Comparison of ENCODE assay signal across 32 cellular contexts in genomic region chr9:17490110-17490509, GRCh38.
"Had no signal": no experiment of that assay in that cellular context is flagged by ENCODE, and none has a peak within 500 bp of the region (broad histone marks: within the 10 kb centered on the region; RNA-seq: fewer than 3 reads in every experiment).

No MANE protein-coding gene starts in this region.

- H3K27me3 Mint-ChIP-seq: activated B cell treated with CpG ODN at 0.5 μM for 24 hours; activated CD8-positive, alpha-beta T cell treated with anti-CD3 and anti-CD28 coated beads for 36 hours; activated naive CD4-positive, alpha-beta T cell treated with anti-CD3 and anti-CD28 coated beads, Interleukin-2, amount 50 U/mL, for 24 hours; activated naive CD8-positive, alpha-beta T cell treated with anti-CD3 and anti-CD28 coated beads for 36 hours; activated naive CD8-positive, alpha-beta T cell treated with anti-CD3 and anti-CD28 coated beads, Interleukin-2, amount 50 U/mL, for 24 hours had no signal

- H3K9me3 ChIP-seq: adrenal gland, body of pancreas, colonic mucosa, esophagus squamous epithelium had no signal

- H3K4me1 Mint-ChIP-seq: activated B cell treated with CpG ODN at 0.5 μM for 24 hours; activated naive CD4-positive, alpha-beta T cell treated with anti-CD3 and anti-CD28 coated beads, Interleukin-2, amount 50 U/mL, for 24 hours; activated naive CD8-positive, alpha-beta T cell treated with anti-CD3 and anti-CD28 coated beads for 36 hours; activated naive CD8-positive, alpha-beta T cell treated with anti-CD3 and anti-CD28 coated beads, Interleukin-2, amount 50 U/mL, for 24 hours had no signal

- H3K36me3 ChIP-seq: adrenal gland, colonic mucosa, WERI-Rb-1 had no signal

- H3K9me3 Mint-ChIP-seq: activated B cell treated with CpG ODN at 0.5 μM for 24 hours; activated CD8-positive, alpha-beta T cell treated with anti-CD3 and anti-CD28 coated beads for 36 hours; activated naive CD4-positive, alpha-beta T cell treated with anti-CD3 and anti-CD28 coated beads for 36 hours; activated naive CD4-positive, alpha-beta T cell treated with anti-CD3 and anti-CD28 coated beads, Interleukin-2, amount 50 U/mL, for 24 hours; activated naive CD8-positive, alpha-beta T cell treated with anti-CD3 and anti-CD28 coated beads for 36 hours; activated naive CD8-positive, alpha-beta T cell treated with anti-CD3 and anti-CD28 coated beads, Interleukin-2, amount 50 U/mL, for 24 hours; activated T-cell treated with anti-CD3 and anti-CD28 coated beads, Interleukin-2, amount 50 U/mL, for 4 hours; activated T-helper 1 cell treated with anti-CD3 and anti-CD28 coated beads, Interleukin-12 subunit alpha, Interleukin-12 subunit beta, Interleukin-2, Interleukin-4 antibody, amounts not matched to agents 30 ng/mL and 10 ng/mL and 1 ng/mL, durations not matched to agents 14 hours and 24 hours and 36 hours; activated T-helper 2 cell treated with anti-CD3 and anti-CD28 coated beads, Interferon-gamma antibody, Interleukin-2, Interleukin-4, amounts not matched to agents 10 μg/mL and 5 μg/mL and 100 μg/mL, durations not matched to agents 14 hours and 24 hours and 36 hours; T-helper 1 cell treated with Interleukin-12 subunit alpha and Interleukin-12 subunit beta and Interleukin-4 antibody, amounts not matched to agents 30 μg/mL and 1 μg/mL, for 36 hours had no signal

- H3K27ac ChIP-seq: adrenal gland, body of pancreas, colonic mucosa, epithelial cell of prostate, esophagus squamous epithelium, WERI-Rb-1 had no signal

- H3K27me3 ChIP-seq: adrenal gland, body of pancreas, colonic mucosa, esophagus squamous epithelium had no signal

- H3K4me3 ChIP-seq: adrenal gland, body of pancreas, colonic mucosa, esophagus squamous epithelium had no signal

- FAIRE-seq: endometrium, endothelial cell of umbilical vein had no signal

- H3K36me3 Mint-ChIP-seq: activated naive CD4-positive, alpha-beta T cell treated with anti-CD3 and anti-CD28 coated beads, Interleukin-2, amount 50 U/mL, for 24 hours; activated naive CD8-positive, alpha-beta T cell treated with anti-CD3 and anti-CD28 coated beads for 36 hours had no signal

- H3K27ac Mint-ChIP-seq: activated B cell treated with CpG ODN at 0.5 μM for 24 hours; activated CD8-positive, alpha-beta T cell treated with anti-CD3 and anti-CD28 coated beads for 36 hours; activated naive CD4-positive, alpha-beta T cell treated with anti-CD3 and anti-CD28 coated beads for 36 hours; activated naive CD4-positive, alpha-beta T cell treated with anti-CD3 and anti-CD28 coated beads, Interleukin-2, amount 50 U/mL, for 24 hours; activated naive CD8-positive, alpha-beta T cell treated with anti-CD3 and anti-CD28 coated beads for 36 hours; activated naive CD8-positive, alpha-beta T cell treated with anti-CD3 and anti-CD28 coated beads, Interleukin-2, amount 50 U/mL, for 24 hours; activated T-helper 1 cell treated with anti-CD3 and anti-CD28 coated beads, Interleukin-12 subunit alpha, Interleukin-12 subunit beta, Interleukin-2, Interleukin-4 antibody, amounts not matched to agents 30 ng/mL and 10 ng/mL and 1 ng/mL, durations not matched to agents 14 hours and 24 hours and 36 hours; activated T-helper 2 cell treated with anti-CD3 and anti-CD28 coated beads, Interferon-gamma antibody, Interleukin-2, Interleukin-4, amounts not matched to agents 10 μg/mL and 5 μg/mL and 100 μg/mL, durations not matched to agents 14 hours and 24 hours and 36 hours; T-helper 1 cell treated with Interleukin-12 subunit alpha and Interleukin-12 subunit beta and Interleukin-4 antibody, amounts not matched to agents 30 μg/mL and 1 μg/mL, for 36 hours had no signal

- ATAC-seq: activated CD4-positive, CD25-positive, alpha-beta regulatory T cell treated with anti-CD3 and anti-CD28 coated beads, Interleukin-2, amount 50 U/mL, for 24 hours; activated CD8-positive, alpha-beta T cell treated with anti-CD3 and anti-CD28 coated beads for 36 hours; activated naive CD8-positive, alpha-beta T cell treated with anti-CD3 and anti-CD28 coated beads, Interleukin-2, amount 50 U/mL, for 24 hours; activated T-cell treated with anti-CD3 and anti-CD28 coated beads, Interleukin-2, amount 50 U/mL, for 4 hours; body of pancreas had no signal

- H3K4me1 ChIP-seq: adrenal gland, body of pancreas, colonic mucosa, esophagus squamous epithelium had no signal

- H3K4me3 Mint-ChIP-seq: activated B cell treated with CpG ODN at 0.5 μM for 24 hours; activated CD8-positive, alpha-beta T cell treated with anti-CD3 and anti-CD28 coated beads for 36 hours; activated naive CD4-positive, alpha-beta T cell treated with anti-CD3 and anti-CD28 coated beads for 36 hours; activated naive CD4-positive, alpha-beta T cell treated with anti-CD3 and anti-CD28 coated beads, Interleukin-2, amount 50 U/mL, for 24 hours; activated naive CD8-positive, alpha-beta T cell treated with anti-CD3 and anti-CD28 coated beads for 36 hours; activated naive CD8-positive, alpha-beta T cell treated with anti-CD3 and anti-CD28 coated beads, Interleukin-2, amount 50 U/mL, for 24 hours; activated T-cell treated with anti-CD3 and anti-CD28 coated beads, Interleukin-2, amount 50 U/mL, for 4 hours; activated T-helper 1 cell treated with anti-CD3 and anti-CD28 coated beads, Interleukin-12 subunit alpha, Interleukin-12 subunit beta, Interleukin-2, Interleukin-4 antibody, amounts not matched to agents 30 ng/mL and 10 ng/mL and 1 ng/mL, durations not matched to agents 14 hours and 24 hours and 36 hours; T-helper 1 cell treated with Interleukin-12 subunit alpha and Interleukin-12 subunit beta and Interleukin-4 antibody, amounts not matched to agents 30 μg/mL and 1 μg/mL, for 36 hours had no signal

- DNase-seq: activated B cell treated with CpG ODN at 0.5 μM for 24 hours; activated CD4-positive, alpha-beta T cell treated with anti-CD3 and anti-CD28 coated beads for 48 hours; activated CD4-positive, alpha-beta T cell treated with anti-CD3 and anti-CD28 coated beads, Interleukin-2, amount 50 U/mL, for 1 hour; activated CD4-positive, alpha-beta T cell treated with anti-CD3 and anti-CD28 coated beads, Interleukin-2, amount 50 U/mL, for 48 hours; activated CD8-positive, alpha-beta memory T cell treated with anti-CD3 and anti-CD28 coated beads for 24 hours; activated CD8-positive, alpha-beta T cell treated with anti-CD3 and anti-CD28 coated beads for 36 hours; activated effector memory CD4-positive, alpha-beta T cell treated with anti-CD3 and anti-CD28 coated beads, Interleukin-2, amount 50 U/mL, for 16 hours; activated naive CD4-positive, alpha-beta T cell treated with anti-CD3 and anti-CD28 coated beads for 36 hours; activated naive CD8-positive, alpha-beta T cell treated with anti-CD3 and anti-CD28 coated beads for 36 hours; activated naive CD8-positive, alpha-beta T cell treated with anti-CD3 and anti-CD28 coated beads, Interleukin-2, amount 50 U/mL, for 24 hours; activated T-cell treated with anti-CD3 and anti-CD28 coated beads, Interleukin-2, amount 50 U/mL, for 4 hours; adrenal gland; amygdala; aorta; body of pancreas; caudate nucleus; cerebellar nuclear complex; colonic mucosa; effector CD8-positive, alpha-beta T cell; esophagus squamous epithelium; foreskin melanocyte; head of caudate nucleus; T1000; WERI-Rb-1 had no signal
